ENCODE assay signal across 10 cellular contexts in the genomic region with DNA sequence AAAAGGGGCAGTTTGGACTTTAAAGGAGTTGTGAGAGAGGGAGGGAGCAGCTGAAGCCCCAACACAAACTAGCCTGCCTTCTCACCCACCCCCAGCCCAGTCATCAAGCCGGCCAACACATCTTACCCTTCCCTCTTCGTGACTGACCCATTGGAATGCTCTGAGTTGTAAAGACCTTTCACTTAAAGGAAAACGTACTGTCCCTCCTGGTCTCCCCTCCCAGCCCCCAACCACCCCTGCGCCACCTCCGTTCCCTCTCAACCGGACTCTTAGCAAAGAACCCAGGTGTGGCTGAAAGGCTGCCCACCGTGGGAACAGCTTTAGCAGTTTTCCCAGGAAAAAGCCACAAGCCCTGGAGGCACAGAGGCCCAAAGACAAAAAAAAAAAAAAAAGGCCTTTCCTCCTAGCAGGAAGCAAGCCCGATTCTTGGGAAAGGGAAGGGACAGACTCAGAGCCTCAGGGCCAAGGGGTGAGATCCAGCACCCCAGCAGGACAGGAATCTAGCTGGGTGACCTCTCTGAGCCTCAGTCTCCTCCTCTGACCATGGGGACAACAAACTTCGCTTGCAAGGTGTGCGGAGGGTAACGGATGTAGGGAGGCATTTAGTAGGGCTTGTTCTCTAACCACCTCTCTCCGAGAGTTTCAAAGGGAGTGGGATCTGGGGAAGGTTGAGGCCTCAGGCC. TPM values are rescaled to one million over a fixed set of nuclear protein-coding genes. Genes with fewer than 3 reads are reported as not detected.
DNase-seq lines count a peak whose midpoint lies in the region; ATAC-seq and TF ChIP-seq lines count a peak whose summit lies in the region.
"Had no signal": no experiment of that assay in that cellular context is flagged by ENCODE, and none has a peak within 500 bp of the region (broad histone marks: within the 10 kb centered on the region; RNA-seq: fewer than 3 reads in every experiment).

No MANE protein-coding gene starts in this region.

- intact Hi-C loops in activated CD4-positive, alpha-beta memory T cell treated with anti-CD3 and anti-CD28 coated beads for 36 hours (cut with micrococcal nuclease) = no loop called here

- no peaks in the 10 kb centered on the region for H3K9me3 Mint-ChIP-seq in CD8-positive, alpha-beta memory T cell
- no peaks in the 10 kb centered on the region for H3K9me3 Mint-ChIP-seq in activated CD4-positive, alpha-beta memory T cell treated with anti-CD3 and anti-CD28 coated beads for 36 hours
- H3K9me3 Mint-ChIP-seq in glutamatergic neuron (ENCODE audit: unreplicated experiment) = no peaks in the 10 kb centered on the region
- H3K9me3 Mint-ChIP-seq in progenitor cell of endocrine pancreas (ENCODE audit: low read depth) = no peaks in the 10 kb centered on the region

- no peaks in the 10 kb centered on the region for H3K9me3 ChIP-seq in CD8-positive, alpha-beta memory T cell (ENCODE audit: low read length)

- peak overlapping the region; percentile 52 to 84 (median 62) for H3K4me3 Mint-ChIP-seq in CD8-positive, alpha-beta memory T cell
- peak overlapping the region; percentile 24 for H3K4me3 Mint-ChIP-seq in activated CD4-positive, alpha-beta memory T cell treated with anti-CD3 and anti-CD28 coated beads for 36 hours
- peak overlapping the region; percentile 84 for H3K4me3 Mint-ChIP-seq in glutamatergic neuron (ENCODE audit: unreplicated experiment)
- H3K4me3 Mint-ChIP-seq in progenitor cell of endocrine pancreas (ENCODE audit: low read depth) = peak overlapping the region; percentile 75

- peak overlapping the region in 1 of 8 donors; percentile 77 for H3K27ac Mint-ChIP-seq in CD8-positive, alpha-beta memory T cell
- H3K27ac Mint-ChIP-seq in activated CD4-positive, alpha-beta memory T cell treated with anti-CD3 and anti-CD28 coated beads for 36 hours = no peak overlapping the region
- no peak overlapping the region for H3K27ac Mint-ChIP-seq in glutamatergic neuron (ENCODE audit: unreplicated experiment)
- H3K27ac Mint-ChIP-seq in progenitor cell of endocrine pancreas = peak overlapping the region; percentile 89

- no peak overlapping the region for H3K4me3 ChIP-seq in CD8-positive, alpha-beta memory T cell (ENCODE audit: low read length)

- H3K27me3 ChIP-seq in CD8-positive, alpha-beta memory T cell (ENCODE audit: insufficient read depth, low read length, poor library complexity, severe bottlenecking) = peaks cover 28% of the 10 kb centered on the region

- TF ChIP-seq CTCF in glutamatergic neuron (IDR thresholded peaks at IDR 0.05; ENCODE audit: partially characterized antibody, unreplicated experiment) (no peak), progenitor cell of endocrine pancreas (IDR thresholded peaks at IDR 0.05; ENCODE audit: unreplicated experiment) (no peak)

- H3K27me3 Mint-ChIP-seq in CD8-positive, alpha-beta memory T cell = peaks cover 18 to 36% of the 10 kb centered on the region in 2 donors
- H3K27me3 Mint-ChIP-seq in activated CD4-positive, alpha-beta memory T cell treated with anti-CD3 and anti-CD28 coated beads for 36 hours = peaks cover 33% of the 10 kb centered on the region
- peaks cover 7% of the 10 kb centered on the region for H3K27me3 Mint-ChIP-seq in glutamatergic neuron (ENCODE audit: unreplicated experiment)
- peaks cover 18% of the 10 kb centered on the region for H3K27me3 Mint-ChIP-seq in progenitor cell of endocrine pancreas

- H3K4me1 Mint-ChIP-seq in CD8-positive, alpha-beta memory T cell = peaks cover 0 to 5% (median 4%) of the 10 kb centered on the region in 3 donors
- H3K4me1 Mint-ChIP-seq in activated CD4-positive, alpha-beta memory T cell treated with anti-CD3 and anti-CD28 coated beads for 36 hours (ENCODE audit: low read depth) = peaks cover 3% of the 10 kb centered on the region
- H3K4me1 Mint-ChIP-seq in glutamatergic neuron (ENCODE audit: low read depth, unreplicated experiment) = peaks cover 1% of the 10 kb centered on the region
- peaks cover 9% of the 10 kb centered on the region for H3K4me1 Mint-ChIP-seq in progenitor cell of endocrine pancreas (ENCODE audit: low read depth)

- POLR2A ChIA-PET in CD8-positive, alpha-beta memory T cell (lab: Charles Lee) = no interaction called here
- POLR2A ChIA-PET in activated CD4-positive, alpha-beta memory T cell treated with anti-CD3 and anti-CD28 coated beads for 36 hours (lab: Charles Lee) = no interaction called here

- no peak overlapping the region for H3K27ac ChIP-seq in CD8-positive, alpha-beta memory T cell (ENCODE audit: low read depth, low read length)

- H3K36me3 Mint-ChIP-seq in CD8-positive, alpha-beta memory T cell = peaks cover 0 to 2% (median 0%) of the 10 kb centered on the region in 3 donors
- no peaks in the 10 kb centered on the region for H3K36me3 Mint-ChIP-seq in activated CD4-positive, alpha-beta memory T cell treated with anti-CD3 and anti-CD28 coated beads for 36 hours
- no peaks in the 10 kb centered on the region for H3K36me3 Mint-ChIP-seq in glutamatergic neuron (ENCODE audit: unreplicated experiment)
- no peaks in the 10 kb centered on the region for H3K36me3 Mint-ChIP-seq in progenitor cell of endocrine pancreas (ENCODE audit: insufficient read depth)

- ATAC-seq in left lobe of liver = no peak

- H3K4me1 ChIP-seq in CD8-positive, alpha-beta memory T cell (ENCODE audit: insufficient read depth, low read length) = no peaks in the 10 kb centered on the region

- CTCF ChIA-PET in CD8-positive, alpha-beta memory T cell (lab: Charles Lee) = no interaction called here
- CTCF ChIA-PET in activated CD4-positive, alpha-beta memory T cell treated with anti-CD3 and anti-CD28 coated beads for 36 hours (lab: Charles Lee) = no interaction called here

- no peak for DNase-seq in CD8-positive, alpha-beta memory T cell
- no peak for DNase-seq in activated CD4-positive, alpha-beta memory T cell treated with anti-CD3 and anti-CD28 coated beads for 36 hours
- DNase-seq in glutamatergic neuron = no peak
- no peak for DNase-seq in progenitor cell of endocrine pancreas (ENCODE audit: low spot score, unreplicated experiment)
- DNase-seq in NCI-H2081 (lab: John Stamatoyannopoulos, UW) = no peak
- DNase-seq in ureter (ENCODE audit: low spot score) = no peak
- no peak for DNase-seq in iPS-NIHi11 (ENCODE audit: low spot score)
- DNase-seq in left lobe of liver (ENCODE audit: low spot score) = no peak
- DNase-seq: left colon had no signal

- H3K36me3 ChIP-seq in CD8-positive, alpha-beta memory T cell (ENCODE audit: insufficient read depth, low read length) = no peaks in the 10 kb centered on the region

RNA-seq across cellular contexts. Expression of a gene that starts 2.4 kb away (rescaled TPM):
- total RNA-seq in CD8-positive, alpha-beta memory T cell = not detected
- polyA plus RNA-seq in CD8-positive, alpha-beta memory T cell = not detected
- under 1 TPM in 1 of 2 experiments, not detected in 1; 0.29 TPM for total RNA-seq in activated CD4-positive, alpha-beta memory T cell treated with anti-CD3 and anti-CD28 coated beads for 36 hours
- not detected for total RNA-seq in glutamatergic neuron (ENCODE audit: unreplicated experiment)
- total RNA-seq in progenitor cell of endocrine pancreas = 1.6 and 2.0 TPM in 2 replicates
- 2.4 TPM for total RNA-seq in ureter
- total RNA-seq in left lobe of liver = 3.0 TPM
- total RNA-seq: SK-MEL-5 had no signal

Comparison
In these comparisons a context has a peak if more than half of its experiments do, and no peak if none do; other contexts are left out.
1. H3K4me3 Mint-ChIP-seq: peak in every context shown above with its lines; median percentile 84 in glutamatergic neuron; 75 in progenitor cell of endocrine pancreas; 62 in CD8-positive, alpha-beta memory T cell; 24 in activated CD4-positive, alpha-beta memory T cell treated with anti-CD3 and anti-CD28 coated beads for 36 hours.